24 cellular contexts compared by ENCODE assay signal in the genomic region with DNA sequence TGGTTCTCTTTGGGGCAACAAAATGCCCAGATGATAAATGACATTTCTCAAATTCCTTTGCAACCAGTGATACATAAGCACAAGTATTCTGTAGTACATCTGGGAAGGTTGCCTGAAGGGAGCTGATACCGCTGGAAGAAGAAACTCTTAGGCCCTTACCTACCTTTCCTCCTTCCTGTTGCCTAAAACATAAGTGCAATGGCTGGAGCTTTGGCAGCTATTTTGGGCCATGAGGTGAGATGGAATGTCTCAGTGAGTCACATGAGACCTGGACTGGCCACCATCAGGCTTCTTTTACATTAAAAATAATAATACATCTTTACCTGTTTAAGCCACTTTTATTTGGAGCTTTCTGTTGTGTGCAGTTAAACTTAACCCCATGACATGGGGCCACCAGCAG. TPM values are rescaled to one million over a fixed set of nuclear protein-coding genes. Genes with fewer than 3 reads are reported as not detected.
"Had no signal": no experiment of that assay in that cellular context is flagged by ENCODE, and none has a peak within 500 bp of the region (broad histone marks: within the 10 kb centered on the region; RNA-seq: fewer than 3 reads in every experiment).

No MANE protein-coding gene starts in this region.

- H3K9me3 ChIP-seq: SJSA1 had no signal

- H3K36me3 ChIP-seq: SJSA1 had no signal

- H3K9ac ChIP-seq: KMS-11 had no signal

- H3K27me3 ChIP-seq: SJSA1 had no signal

- H3K4me2 ChIP-seq: KMS-11 had no signal

- H3K4me1 ChIP-seq: SJSA1 had no signal

- DNase-seq: IMR-90, Kasumi-1, MM.1S, NCI-H1092 treated with DMSO at 0.1 percent for 48 hours, NCI-H1436, NCI-H187, NCI-H2029, NCI-H2081 treated with DMSO at 0.1 percent for 48 hours, NCI-H2171, NCI-H226, NCI-H446, NCI-H510A, NCI-H524 treated with DMSO at 0.1 percent for 48 hours, NCI-H69, NCI-H774, Right ventricle myocardium superior, RPMI8226, SIG-M5 had no signal

- FAIRE-seq: RCC 7860 had no signal

- H3K27ac ChIP-seq: KMS-11, SJSA1, SK-N-MC had no signal

- H3K4me3 ChIP-seq: SJSA1, SK-N-MC had no signal

RNA-seq across cellular contexts. Expression of gene ADGRD2, which starts 11.2 kb away (rescaled TPM):
- total RNA-seq: HT-29, IMR-90, M059J, Right ventricle myocardium superior, SJSA1 had no signal
- polyA plus RNA-seq: IMR-90 had no signal
